Comparison of ENCODE assay signal across 21 cellular contexts in the genomic region with DNA sequence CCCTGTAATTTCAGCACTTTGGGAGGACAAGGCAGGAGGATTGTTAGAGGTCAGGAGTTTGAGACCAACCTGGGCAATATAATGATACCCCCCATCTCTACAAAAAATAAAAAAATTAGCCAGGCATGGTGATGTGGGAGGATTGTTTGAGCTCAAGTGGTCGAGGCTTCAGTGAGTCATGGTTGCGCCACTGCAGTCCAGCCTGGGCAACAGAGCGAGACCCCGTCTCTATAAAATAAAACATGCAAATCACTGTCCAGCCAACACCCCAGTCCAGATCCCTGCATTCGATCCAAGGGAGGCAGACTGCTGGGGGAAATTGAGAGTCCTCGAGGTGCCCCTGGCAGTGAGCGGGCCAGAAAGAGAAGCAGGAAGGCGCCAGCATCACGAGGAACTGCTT. TPM values are rescaled to one million over a fixed set of nuclear protein-coding genes. Genes with fewer than 3 reads are reported as not detected.
DNase-seq lines count a peak whose midpoint lies in the region; ATAC-seq, FAIRE-seq and TF ChIP-seq lines count a peak whose summit lies in the region.
"Had no signal": no experiment of that assay in that cellular context is flagged by ENCODE, and none has a peak within 500 bp of the region (broad histone marks: within the 10 kb centered on the region; RNA-seq: fewer than 3 reads in every experiment).

No MANE protein-coding gene starts in this region.

- DNase-seq in A549 (ENCODE audit: low read depth in 1 of 2, low spot score in 1 of 2) (no peak), NB4 (ENCODE audit: low read depth) (peak; percentile 65), neural crest cell (ENCODE audit: low read depth, low spot score) (no peak), COLO829 (ENCODE audit: low spot score) (no peak)
- no peak for DNase-seq in central memory CD4-positive, alpha-beta T cell
- DNase-seq: DMS 273 treated with DMSO at 0.1 percent for 48 hours, GF-D8, HFFc6, KG1, NCI-H1092, NCI-H1694, NCI-H2227 treated with DMSO at 0.1 percent for 48 hours, NCI-H524 treated with DMSO at 0.1 percent for 48 hours, SHP77 had no signal

- H3K27ac ChIP-seq in A549: peak overlapping the region in 1 of 2 experiments; percentile 17; a peak in 1 of 6 replicates
- H3K27ac ChIP-seq in BLaER1: peak overlapping the region; percentile 41

- H3K27me3 ChIP-seq in BLaER1: no peaks in the 10 kb centered on the region

- H3K9me3 Mint-ChIP-seq in neural crest cell: no peaks in the 10 kb centered on the region
- H3K9me3 Mint-ChIP-seq: HFFc6 had no signal

- H3K9me3 ChIP-seq in A549 (no peaks in the 10 kb centered on the region), BLaER1 (no peaks in the 10 kb centered on the region)

- H4K20me1 ChIP-seq in BLaER1: peaks cover 47% of the 10 kb centered on the region

- peaks cover 85% of the 10 kb centered on the region for H3K36me3 ChIP-seq in BLaER1

- ATAC-seq in A549 (no peak), GM21723 (IDR thresholded peaks at IDR 0.05; ENCODE audit: unreplicated experiment) (no peak)
- ATAC-seq: SK-N-SH treated with all-trans-retinoic acid at 6 μM for 48 hours had no signal

- H3K4me1 Mint-ChIP-seq in neural crest cell: peaks cover 8% of the 10 kb centered on the region

- POLR2A ChIA-PET in A549 (lab: Yijun Ruan, JAX): interaction anchor here (1.3 kb wide), 1 partner anchor 11 kb away, joined by 3 read pairs; no protein-coding TSS in a partner anchor

- H3K36me3 Mint-ChIP-seq in neural crest cell (ENCODE audit: low read depth): peaks cover 18% of the 10 kb centered on the region

- H3K4me2 ChIP-seq in A549 (no peak overlapping the region), BLaER1 (no peak overlapping the region)

- TF ChIP-seq CTCF in A549 (IDR thresholded peaks at IDR 0.05) (no peak), NB4 (IDR thresholded peaks at IDR 0.05; ENCODE audit: low read depth, low read length) (no peak), neural crest cell (conservative IDR thresholded peaks at IDR 0.05) (no peak)

- WGBS in A549 (ENCODE audit: missing lambda C conversion rate): 91% methylated on average over 9 of the region's 9 CpGs

- CTCF ChIA-PET in A549 (lab: Yijun Ruan, JAX): interaction anchor here (0.6 to 6.5 kb wide), 6 partner anchors 12 to 114 kb away, joined by 3 to 58 read pairs (median 4); no protein-coding TSS in a partner anchor

- H3K4me1 ChIP-seq in A549: no peaks in the 10 kb centered on the region
- H3K4me1 ChIP-seq in BLaER1: peaks cover 29% of the 10 kb centered on the region

- peaks cover 8% of the 10 kb centered on the region for H3K27me3 Mint-ChIP-seq in neural crest cell (ENCODE audit: low read depth)
- H3K27me3 Mint-ChIP-seq: B cell had no signal

- TF ChIP-seq RAD21 in A549 (conservative IDR thresholded peaks at IDR 0.05 in 1 of 2, IDR thresholded peaks at IDR 0.05 in 1 of 2): no peak

- TF ChIP-seq EP300 in A549 (IDR thresholded peaks at IDR 0.05): no peak

- H3K27ac Mint-ChIP-seq in neural crest cell (ENCODE audit: unreplicated experiment): no peak overlapping the region
- H3K27ac Mint-ChIP-seq: B cell, HFFc6 had no signal

- H3K4me3 ChIP-seq in A549: no peak overlapping the region
- H3K4me3 ChIP-seq in BLaER1: no peak overlapping the region
- no peak overlapping the region for H3K4me3 ChIP-seq in NB4 (ENCODE audit: low read depth, low read length)

- 0 out of 2 replicates have a peak, but pooled peaks have one; percentile 5 for TF ChIP-seq POLR2A in A549 (IDR thresholded peaks at IDR 0.05; ENCODE audit: low read length)
- TF ChIP-seq POLR2A in NB4 (IDR thresholded peaks at IDR 0.05; ENCODE audit: extremely low read depth, insufficient read length): no peak

- no peak for FAIRE-seq in A549 (lab: Jason Lieb, UNC)
- FAIRE-seq: GM12892, H54, RCC 7860 had no signal

- peak overlapping the region; percentile 73 for H3K4me3 Mint-ChIP-seq in neural crest cell
- H3K4me3 Mint-ChIP-seq: B cell, HFFc6 had no signal

- peak overlapping the region; percentile 57; the same call in 1 of the 2 replicates for H3K9ac ChIP-seq in BLaER1

TF ChIP-seq in A549, 52 proteins besides CTCF, POLR2A, EP300 and RAD21:
- TF ChIP-seq, protein P1, sequence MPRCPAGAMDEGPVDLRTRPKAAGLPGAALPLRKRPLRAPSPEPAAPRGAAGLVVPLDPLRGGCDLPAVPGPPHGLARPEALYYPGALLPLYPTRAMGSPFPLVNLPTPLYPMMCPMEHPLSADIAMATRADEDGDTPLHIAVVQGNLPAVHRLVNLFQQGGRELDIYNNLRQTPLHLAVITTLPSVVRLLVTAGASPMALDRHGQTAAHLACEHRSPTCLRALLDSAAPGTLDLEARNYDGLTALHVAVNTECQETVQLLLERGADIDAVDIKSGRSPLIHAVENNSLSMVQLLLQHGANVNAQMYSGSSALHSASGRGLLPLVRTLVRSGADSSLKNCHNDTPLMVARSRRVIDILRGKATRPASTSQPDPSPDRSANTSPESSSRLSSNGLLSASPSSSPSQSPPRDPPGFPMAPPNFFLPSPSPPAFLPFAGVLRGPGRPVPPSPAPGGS (IDR thresholded peaks at IDR 0.05): no peak
- no peak for TF ChIP-seq CBX2 (IDR thresholded peaks at IDR 0.05; ENCODE audit: borderline replicate concordance, low read depth)

RNA-seq across cellular contexts. Expression of a gene that starts 7.0 kb away (rescaled TPM):
- polyA plus RNA-seq in A549 (2011; rRNA removed) (33.4 and 36.9 TPM in 2 replicates), A549 (2017; fragmentation: RNase III; extraction: RNeasy Plus Mini Kit Qiagen cat#74134 plus additional on column Dnase treatment) (42.3 to 55.4 TPM (median 50.5 TPM) in 3 replicates)
- 48.4 and 61.1 TPM in 2 replicates for polyA plus RNA-seq in A549 (2012; cell fraction: cytosol; rRNA removed)
- polyA plus RNA-seq in A549 (2012; cell fraction: nucleus; rRNA removed): 158 and 205 TPM in 2 replicates
- polyA minus RNA-seq in A549 (2011; rRNA and poly(A)+ RNA removed): 49.4 and 52.6 TPM in 2 replicates
- 172 and 196 TPM in 2 replicates for total RNA-seq in neural crest cell

RNA-seq across cellular contexts. Expression of a gene that starts 20.8 kb away (rescaled TPM):
- polyA plus RNA-seq in A549 (2011; rRNA removed) (1.9 and 2.2 TPM in 2 replicates), A549 (2017; fragmentation: RNase III; extraction: RNeasy Plus Mini Kit Qiagen cat#74134 plus additional on column Dnase treatment) (1.3 to 1.4 TPM (median 1.3 TPM) in 3 replicates)
- 1.5 and 1.9 TPM in 2 replicates for polyA plus RNA-seq in A549 (2012; cell fraction: cytosol; rRNA removed)
- polyA plus RNA-seq in A549 (2012; cell fraction: nucleus; rRNA removed): 12.5 and 14.5 TPM in 2 replicates
- 1.9 and 2.4 TPM in 2 replicates for polyA minus RNA-seq in A549 (2011; rRNA and poly(A)+ RNA removed)
- 1.5 and 2.0 TPM in 2 replicates for total RNA-seq in neural crest cell

RNA-seq across cellular contexts. Expression of a gene that starts 30.4 kb away (rescaled TPM):
- polyA plus RNA-seq in A549 (2011; rRNA removed) (40.0 and 48.1 TPM in 2 replicates), A549 (2017; fragmentation: RNase III; extraction: RNeasy Plus Mini Kit Qiagen cat#74134 plus additional on column Dnase treatment) (82.1 to 87.0 TPM (median 84.2 TPM) in 3 replicates)
- 64.4 and 73.9 TPM in 2 replicates for polyA plus RNA-seq in A549 (2012; cell fraction: cytosol; rRNA removed)
- 93.3 and 105 TPM in 2 replicates for polyA plus RNA-seq in A549 (2012; cell fraction: nucleus; rRNA removed)
- 28.1 and 30.0 TPM in 2 replicates for polyA minus RNA-seq in A549 (2011; rRNA and poly(A)+ RNA removed)
- 52.1 and 56.1 TPM in 2 replicates for total RNA-seq in neural crest cell

RNA-seq across cellular contexts. Expression of a gene that starts 35.5 kb away (rescaled TPM):
- polyA plus RNA-seq in A549 (2011; rRNA removed) (0.62 and 0.95 TPM in 2 replicates), A549 (2017; fragmentation: RNase III; extraction: RNeasy Plus Mini Kit Qiagen cat#74134 plus additional on column Dnase treatment) (4.6 to 6.1 TPM (median 5.6 TPM) in 3 replicates)
- 2.6 and 3.8 TPM in 2 replicates for polyA plus RNA-seq in A549 (2012; cell fraction: cytosol; rRNA removed)
- polyA plus RNA-seq in A549 (2012; cell fraction: nucleus; rRNA removed): 9.6 and 11.7 TPM in 2 replicates
- polyA minus RNA-seq in A549 (2011; rRNA and poly(A)+ RNA removed): 0.45 and 0.54 TPM in 2 replicates
- total RNA-seq in neural crest cell: 3.1 and 3.3 TPM in 2 replicates
